ENCODE assay signal across 8 cellular contexts in genomic region chr16:71723537-71724319, GRCh38. TPM values are rescaled to one million over a fixed set of nuclear protein-coding genes. Genes with fewer than 3 reads are reported as not detected.
DNase-seq lines count a peak whose midpoint lies in the region; ATAC-seq and TF ChIP-seq lines count a peak whose summit lies in the region.

No MANE protein-coding gene starts in this region.

- in situ Hi-C loops in GM18951 (cut with MboI; ENCODE audit: low sequenced_read_pairs, unreplicated experiment), result no loop called here

- TF ChIP-seq POLR2A in GM18951 (IDR thresholded peaks at IDR 0.05; ENCODE audit: extremely low read depth, insufficient read depth, insufficient read length), result peak; percentile 61

- peak overlapping the region; percentile 88 for H3K9ac ChIP-seq in BLaER1

- peak; percentile 75 for ATAC-seq in HG03175 (IDR thresholded peaks at IDR 0.05; ENCODE audit: unreplicated experiment)
- ATAC-seq in effector memory CD8-positive, alpha-beta T cell (replicated peaks), result peak; percentile 82

- DNase-seq in NCI-H774 (lab: John Stamatoyannopoulos, UW) (peak; percentile 46), mesenteric fat pad (ENCODE audit: low spot score) (peak; percentile 92)
- DNase-seq in activated CD8-positive, alpha-beta memory T cell treated with anti-CD3 and anti-CD28 coated beads for 24 hours, result peak; percentile 93
- peak; percentile 69 to 77 (median 74) for DNase-seq in effector memory CD8-positive, alpha-beta T cell
- peak; percentile 56 for DNase-seq in stimulated activated CD8-positive, alpha-beta memory T cell treated with anti-CD3 and anti-CD28 coated beads, Interleukin-15, amount 100 ng/mL, for 1 hour (ENCODE audit: low read depth)

- peaks cover 7% of the 10 kb centered on the region for H3K36me3 Mint-ChIP-seq in effector memory CD8-positive, alpha-beta T cell (ENCODE audit: insufficient read depth)

- H3K27ac Mint-ChIP-seq in effector memory CD8-positive, alpha-beta T cell, result peak overlapping the region in 1 of 2 donors; percentile 78

- peaks cover 47% of the 10 kb centered on the region for H3K4me1 ChIP-seq in BLaER1

- no peaks in the 10 kb centered on the region for H3K9me3 ChIP-seq in BLaER1

- peaks cover 43% of the 10 kb centered on the region for H4K20me1 ChIP-seq in BLaER1

- peak overlapping the region; percentile 81 for H3K27ac ChIP-seq in BLaER1

- peak overlapping the region; percentile 69 to 94 for H3K4me3 Mint-ChIP-seq in effector memory CD8-positive, alpha-beta T cell

- peak overlapping the region; percentile 93 for H3K4me3 ChIP-seq in BLaER1

- 0 out of 2 replicates have a peak, but pooled peaks cover 2% of the 10 kb centered on the region for H3K36me3 ChIP-seq in BLaER1

- no peaks in the 10 kb centered on the region for H3K9me3 Mint-ChIP-seq in effector memory CD8-positive, alpha-beta T cell

- H3K27me3 ChIP-seq in BLaER1, result peaks cover 14% of the 10 kb centered on the region; the same call in 1 of the 2 replicates

- H3K4me2 ChIP-seq in BLaER1, result peak overlapping the region; percentile 97

- H3K27me3 Mint-ChIP-seq in effector memory CD8-positive, alpha-beta T cell, result no peaks in the 10 kb centered on the region

- H3K4me1 Mint-ChIP-seq in effector memory CD8-positive, alpha-beta T cell (ENCODE audit: low read depth in 2 of 2), result peaks cover 8 to 18% of the 10 kb centered on the region in 2 donors

RNA-seq across cellular contexts. Expression of gene PHLPP2, which starts 0.8 kb away (rescaled TPM):
- 16.5 TPM for total RNA-seq in mesenteric fat pad

Comparison
In these comparisons a context has a peak if more than half of its experiments do, and no peak if none do; other contexts are left out.
1. Peak in every context shown above with its lines: DNase-seq, ATAC-seq, H3K4me3 ChIP-seq and H3K27ac ChIP-seq.